19 cellular contexts compared by ENCODE assay signal in the genomic region with DNA sequence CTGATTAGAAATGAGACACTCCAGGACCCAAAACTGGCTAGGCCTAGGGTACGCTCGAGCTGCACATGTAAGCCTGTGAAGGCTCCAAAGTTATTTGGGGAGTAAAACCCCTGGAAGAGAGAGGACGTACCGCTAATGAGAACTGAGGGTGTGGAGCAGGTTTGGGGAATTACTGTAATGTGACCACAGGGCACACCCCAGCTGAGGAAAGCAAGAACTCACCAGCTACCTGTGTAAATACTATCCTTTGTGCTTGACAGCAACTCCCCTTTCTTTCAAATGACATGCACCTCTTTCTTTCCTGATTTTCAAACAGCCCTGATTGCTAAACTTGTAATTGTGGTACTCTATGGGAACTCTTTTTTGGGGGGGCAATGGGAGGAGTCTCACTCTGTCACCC.
"Had no signal": no experiment of that assay in that cellular context is flagged by ENCODE, and none has a peak within 500 bp of the region (broad histone marks: within the 10 kb centered on the region; RNA-seq: fewer than 3 reads in every experiment).

No MANE protein-coding gene starts in this region.

- H3K4me3 Mint-ChIP-seq: activated CD8-positive, alpha-beta T cell treated with anti-CD3 and anti-CD28 coated beads, Interleukin-2, amount 10 ng/mL, durations not matched to agents 7 days and 5 days; activated naive CD4-positive, alpha-beta T cell treated with anti-CD3 and anti-CD28 coated beads, Interleukin-2, amount 50 U/mL, for 24 hours; activated T-helper 1 cell treated with anti-CD3 and anti-CD28 coated beads, Interleukin-12 subunit alpha, Interleukin-12 subunit beta, Interleukin-2, Interleukin-4 antibody, amounts not matched to agents 30 ng/mL and 10 ng/mL and 1 ng/mL, durations not matched to agents 14 hours and 24 hours and 36 hours; stimulated activated naive B cell treated with anti-CD40 and anti-IgM and Interleukin-4, amounts not matched to agents 10 μg/mL and 1 μg/mL and 100 μg/mL, for 72 hours; type B pancreatic cell had no signal

- ATAC-seq: activated CD8-positive, alpha-beta T cell treated with anti-CD3 and anti-CD28 coated beads, Interleukin-2, amount 10 ng/mL, durations not matched to agents 7 days and 5 days; body of pancreas; left lobe of liver; stimulated activated naive B cell treated with anti-CD40 and anti-IgM and Interleukin-4, amounts not matched to agents 10 μg/mL and 1 μg/mL and 100 μg/mL, for 72 hours had no signal

- H3K27ac ChIP-seq: body of pancreas, testis, WERI-Rb-1 had no signal

- DNase-seq: activated CD4-positive, alpha-beta T cell treated with anti-CD3 and anti-CD28 coated beads for 1 hour; activated CD4-positive, alpha-beta T cell treated with anti-CD3 and anti-CD28 coated beads, Interleukin-2, amount 50 U/mL, for 1 hour; activated CD8-positive, alpha-beta T cell treated with anti-CD3 and anti-CD28 coated beads, Interleukin-2, amount 10 ng/mL, durations not matched to agents 7 days and 5 days; activated gamma-delta T cell treated with Interleukin-2 at 50 U/mL for 16 hours; anterior cingulate cortex; body of pancreas; dermis blood vessel endothelial cell; effector CD8-positive, alpha-beta T cell; foreskin melanocyte; posterior cingulate gyrus; sigmoid colon; stimulated activated CD4-positive, alpha-beta T cell treated with anti-CD3 and anti-CD28 coated beads, Interleukin-15, amount 100 ng/mL, for 24 hours; stimulated activated naive B cell treated with anti-CD40 and anti-IgM and Interleukin-4, amounts not matched to agents 10 μg/mL and 1 μg/mL and 100 μg/mL, for 72 hours; testis; WERI-Rb-1 had no signal

- H3K36me3 Mint-ChIP-seq: activated naive CD4-positive, alpha-beta T cell treated with anti-CD3 and anti-CD28 coated beads, Interleukin-2, amount 50 U/mL, for 24 hours; type B pancreatic cell had no signal

- H3K9me3 Mint-ChIP-seq: activated naive CD4-positive, alpha-beta T cell treated with anti-CD3 and anti-CD28 coated beads, Interleukin-2, amount 50 U/mL, for 24 hours; activated T-helper 1 cell treated with anti-CD3 and anti-CD28 coated beads, Interleukin-12 subunit alpha, Interleukin-12 subunit beta, Interleukin-2, Interleukin-4 antibody, amounts not matched to agents 30 ng/mL and 10 ng/mL and 1 ng/mL, durations not matched to agents 14 hours and 24 hours and 36 hours; stimulated activated naive B cell treated with anti-CD40 and anti-IgM and Interleukin-4, amounts not matched to agents 10 μg/mL and 1 μg/mL and 100 μg/mL, for 72 hours; type B pancreatic cell had no signal

- H3K27ac Mint-ChIP-seq: activated CD8-positive, alpha-beta T cell treated with anti-CD3 and anti-CD28 coated beads, Interleukin-2, amount 10 ng/mL, durations not matched to agents 7 days and 5 days; activated naive CD4-positive, alpha-beta T cell treated with anti-CD3 and anti-CD28 coated beads, Interleukin-2, amount 50 U/mL, for 24 hours; activated T-helper 1 cell treated with anti-CD3 and anti-CD28 coated beads, Interleukin-12 subunit alpha, Interleukin-12 subunit beta, Interleukin-2, Interleukin-4 antibody, amounts not matched to agents 30 ng/mL and 10 ng/mL and 1 ng/mL, durations not matched to agents 14 hours and 24 hours and 36 hours; type B pancreatic cell had no signal

- H3K27me3 Mint-ChIP-seq: activated naive CD4-positive, alpha-beta T cell treated with anti-CD3 and anti-CD28 coated beads, Interleukin-2, amount 50 U/mL, for 24 hours; stimulated activated naive B cell treated with anti-CD40 and anti-IgM and Interleukin-4, amounts not matched to agents 10 μg/mL and 1 μg/mL and 100 μg/mL, for 72 hours had no signal
